Comparison of ENCODE assay signal across 12 cellular contexts in the genomic region with DNA sequence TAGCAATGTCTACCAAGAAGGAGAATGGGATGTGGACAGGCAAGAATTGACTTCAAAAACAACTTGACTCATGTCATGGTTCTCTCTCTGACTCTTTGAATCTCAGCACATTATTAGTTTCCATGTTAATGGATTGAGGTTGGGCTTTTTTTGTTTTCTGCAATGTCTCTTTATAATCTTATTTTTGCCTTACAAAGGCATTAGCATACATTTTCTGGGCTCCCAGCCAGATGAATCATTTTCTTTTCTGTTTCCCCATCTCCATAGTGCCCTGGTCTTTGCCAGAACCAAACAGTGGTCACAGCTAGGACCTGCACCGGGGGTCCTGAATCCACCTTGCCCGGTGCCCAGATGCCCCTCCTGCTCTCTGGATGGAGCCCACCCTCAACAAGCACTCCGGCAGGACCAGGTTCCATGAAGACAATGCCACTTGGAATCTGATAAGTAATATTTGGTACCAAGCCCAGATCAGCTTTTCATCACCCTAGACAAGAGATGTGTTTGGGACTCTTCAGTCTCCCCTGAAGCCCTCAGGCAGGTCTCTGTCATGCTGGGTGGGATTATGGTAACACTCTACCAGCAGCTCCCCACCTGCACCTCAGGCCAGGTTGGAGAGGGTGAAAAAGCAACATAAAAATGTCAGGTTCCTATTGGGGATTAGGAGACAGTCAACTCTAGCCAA.
DNase-seq lines count a peak whose midpoint lies in the region; ATAC-seq and TF ChIP-seq lines count a peak whose summit lies in the region.
"Had no signal": no experiment of that assay in that cellular context is flagged by ENCODE, and none has a peak within 500 bp of the region (broad histone marks: within the 10 kb centered on the region; RNA-seq: fewer than 3 reads in every experiment).

No MANE protein-coding gene starts in this region.

- H3K36me3 ChIP-seq in A673 (ENCODE audit: insufficient read depth, low read length, poor library complexity, severe bottlenecking) (no peaks in the 10 kb centered on the region), HAP-1 (replicated peaks) (no peaks in the 10 kb centered on the region)
- no peaks in the 10 kb centered on the region for H3K36me3 ChIP-seq in effector memory CD4-positive, alpha-beta T cell (ENCODE audit: control insufficient read depth, insufficient read depth, low read length)
- H3K36me3 ChIP-seq: BLaER1 treated with 17β-estradiol and CSF1 and Interleukin-3, amounts not matched to agents 10 nM and 100 nM; cardiac muscle cell; neutrophil had no signal

- TF ChIP-seq CTCF in A673 (conservative IDR thresholded peaks at IDR 0.05; ENCODE audit: low read depth, low read length), result no peak
- TF ChIP-seq CTCF in RWPE1 (conservative IDR thresholded peaks at IDR 0.05; ENCODE audit: low read depth), result no peak
- TF ChIP-seq CTCF in fibroblast of the aortic adventitia (IDR thresholded peaks at IDR 0.05; ENCODE audit: insufficient read depth, low read length), result no peak

- H3K4me3 ChIP-seq in A673 (ENCODE audit: low read depth, low read length, poor library complexity, severe bottlenecking), result no peak overlapping the region
- no peak overlapping the region for H3K4me3 ChIP-seq in HAP-1
- no peak overlapping the region for H3K4me3 ChIP-seq in fibroblast of the aortic adventitia (ENCODE audit: low read depth, low read length)
- H3K4me3 ChIP-seq in effector memory CD4-positive, alpha-beta T cell (ENCODE audit: insufficient read depth, low read depth, low read length, poor library complexity, severe bottlenecking), result no peak overlapping the region
- H3K4me3 ChIP-seq: BLaER1 treated with 17β-estradiol and CSF1 and Interleukin-3, amounts not matched to agents 10 nM and 100 nM; cardiac muscle cell had no signal

- H3K27me3 ChIP-seq in A673 (replicated peaks; ENCODE audit: insufficient read depth, low read depth, low read length, poor library complexity), result no peaks in the 10 kb centered on the region
- no peaks in the 10 kb centered on the region for H3K27me3 ChIP-seq in HAP-1 (ENCODE audit: low read depth)
- no peaks in the 10 kb centered on the region for H3K27me3 ChIP-seq in effector memory CD4-positive, alpha-beta T cell (replicated peaks; ENCODE audit: control insufficient read depth, insufficient read depth, low read length, poor library complexity, severe bottlenecking)
- H3K27me3 ChIP-seq: BLaER1 treated with 17β-estradiol and CSF1 and Interleukin-3, amounts not matched to agents 10 nM and 100 nM; cardiac muscle cell; neutrophil had no signal

- no TSS peak for BruUV-seq in A673 (replicated peaks; lab: Mats Ljungman, UMichigan)

- DNase-seq in A673 (ENCODE audit: low spot score) (peak; percentile 82), HAP-1 (ENCODE audit: low spot score in 2 of 2) (peak; percentile 86 to 99), RWPE1 (ENCODE audit: low spot score) (peak; percentile 98), fibroblast of the aortic adventitia (ENCODE audit: low read depth) (peak; percentile 71)
- DNase-seq in effector memory CD4-positive, alpha-beta T cell, result no peak
- DNase-seq in stimulated activated CD4-positive, alpha-beta T cell treated with anti-CD3 and anti-CD28 coated beads, Interleukin-15, amount 100 ng/mL, for 24 hours, result no peak
- DNase-seq: NCI-H146 had no signal

- POLR2A ChIA-PET in A673 (lab: Charles Lee; ENCODE audit: low non-redundant PET) (no interaction called here), RWPE1 (lab: Yijun Ruan, JAX; ENCODE audit: low non-redundant PET) (no interaction called here)

- H3K4me1 ChIP-seq in A673 (ENCODE audit: insufficient read depth, low read length, poor library complexity, severe bottlenecking), result peaks cover 15% of the 10 kb centered on the region
- peaks cover 17% of the 10 kb centered on the region for H3K4me1 ChIP-seq in HAP-1
- H3K4me1 ChIP-seq in effector memory CD4-positive, alpha-beta T cell (ENCODE audit: control insufficient read depth, insufficient read depth, low read length, poor library complexity, severe bottlenecking), result no peaks in the 10 kb centered on the region
- H3K4me1 ChIP-seq: BLaER1 treated with 17β-estradiol and CSF1 and Interleukin-3, amounts not matched to agents 10 nM and 100 nM had no signal

- H3K9me3 ChIP-seq in A673 (ENCODE audit: low read depth, low read length, poor library complexity, severe bottlenecking) (no peaks in the 10 kb centered on the region), HAP-1 (peaks cover 5% of the 10 kb centered on the region)
- H3K9me3 ChIP-seq in effector memory CD4-positive, alpha-beta T cell (ENCODE audit: control insufficient read depth, low read length), result no peaks in the 10 kb centered on the region
- H3K9me3 ChIP-seq: neutrophil had no signal

- ATAC-seq in HG03571 (IDR thresholded peaks at IDR 0.05; ENCODE audit: unreplicated experiment) (no peak), HG03378 (IDR thresholded peaks at IDR 0.05; ENCODE audit: unreplicated experiment) (no peak)

- in situ Hi-C loops in HAP-1 (cut with MboI; ENCODE audit: low sequenced_read_pairs), result no loop called here

- intact Hi-C loops in A673 (cut with micrococcal nuclease; ENCODE audit: unreplicated experiment), result no loop called here

- CTCF ChIA-PET in A673 (lab: Charles Lee), result no interaction called here
- CTCF ChIA-PET in RWPE1 (lab: Yijun Ruan, JAX), result interaction anchor here (0.6 to 1.2 kb wide), 3 partner anchors 35 to 569 kb away, joined by 4 to 6 read pairs (median 5); no protein-coding TSS in a partner anchor

- H3K27ac ChIP-seq in A673 (ENCODE audit: low read depth, low read length, poor library complexity, severe bottlenecking) (no peak overlapping the region), RWPE1 (peak overlapping the region; percentile 90)
- H3K27ac ChIP-seq in effector memory CD4-positive, alpha-beta T cell (ENCODE audit: insufficient read depth, low read length, poor library complexity, severe bottlenecking), result no peak overlapping the region
- H3K27ac ChIP-seq: BLaER1 treated with 17β-estradiol and CSF1 and Interleukin-3, amounts not matched to agents 10 nM and 100 nM; cardiac muscle cell; neutrophil had no signal

Comparison
In these comparisons a context has a peak if more than half of its experiments do, and no peak if none do; other contexts are left out.
1. DNase-seq: peak in A673 (single experiment), HAP-1 (2 of 2), RWPE1 (single experiment) and fibroblast of the aortic adventitia (single experiment); none in effector memory CD4-positive, alpha-beta T cell (0 of 3) and stimulated activated CD4-positive, alpha-beta T cell treated with anti-CD3 and anti-CD28 coated beads, Interleukin-15, amount 100 ng/mL, for 24 hours (single experiment).